ENCODE assay signal across 10 cellular contexts in the genomic region with DNA sequence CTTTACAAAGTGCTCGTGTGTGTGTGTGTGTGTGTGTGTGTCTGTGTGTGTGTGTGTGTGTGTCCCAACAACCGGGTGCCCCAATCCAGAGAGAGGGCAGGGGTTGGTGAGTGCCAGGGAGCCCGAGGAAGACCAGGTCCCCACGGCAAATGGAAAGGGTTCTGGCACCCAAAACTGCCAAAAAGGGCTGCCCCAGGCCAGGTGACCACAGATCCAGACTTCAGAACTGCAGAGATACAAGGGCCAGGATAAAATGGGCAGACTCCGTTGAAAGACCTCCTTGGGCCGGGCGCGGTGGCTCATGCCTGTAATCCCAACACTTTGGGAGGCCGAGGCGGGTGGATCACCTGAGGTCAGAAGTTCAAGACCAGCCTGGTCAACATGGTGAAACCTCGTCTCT. TPM values are rescaled to one million over a fixed set of nuclear protein-coding genes. Genes with fewer than 3 reads are reported as not detected.
DNase-seq lines count a peak whose midpoint lies in the region; ATAC-seq and TF ChIP-seq lines count a peak whose summit lies in the region.
"Not testable (repeated sequence)": the region's sequence is repeated elsewhere in the genome, so short reads cannot be mapped to it uniquely, and the experiment has no call there.
"Had no signal": no experiment of that assay in that cellular context is flagged by ENCODE, and none has a peak within 500 bp of the region (broad histone marks: within the 10 kb centered on the region; RNA-seq: fewer than 3 reads in every experiment).

No MANE protein-coding gene starts in this region.

- peaks cover 94% of the 10 kb centered on the region for H3K36me3 Mint-ChIP-seq in CD4-positive, alpha-beta T cell (ENCODE audit: low read depth)
- H3K36me3 Mint-ChIP-seq in HFFc6 (ENCODE audit: low read depth): peaks cover 27% of the 10 kb centered on the region
- peaks cover 27% of the 10 kb centered on the region for H3K36me3 Mint-ChIP-seq in activated CD4-positive, alpha-beta memory T cell treated with anti-CD3 and anti-CD28 coated beads for 36 hours
- not testable (repeated sequence) for H3K36me3 Mint-ChIP-seq in activated naive CD8-positive, alpha-beta T cell
- peaks cover 87% of the 10 kb centered on the region for H3K36me3 Mint-ChIP-seq in dendritic cell treated with granulocyte-macrophage colony-stimulating factor and Interleukin-4, amounts not matched to agents 40 ng/mL and 50 ng/mL, for 4 days (ENCODE audit: low read depth)
- H3K36me3 Mint-ChIP-seq in naive thymus-derived CD4-positive, alpha-beta T cell: peaks cover 6 to 37% (median 25%) of the 10 kb centered on the region in 5 donors

- not testable (repeated sequence) for H3K4me3 ChIP-seq in naive thymus-derived CD4-positive, alpha-beta T cell (ENCODE audit: low read length)

- H3K27ac Mint-ChIP-seq in CD4-positive, alpha-beta T cell: peak overlapping the region; percentile 87
- H3K27ac Mint-ChIP-seq in HFFc6: peak overlapping the region; percentile 85
- peak overlapping the region; percentile 61 for H3K27ac Mint-ChIP-seq in activated CD4-positive, alpha-beta memory T cell treated with anti-CD3 and anti-CD28 coated beads for 36 hours
- peak overlapping the region; percentile 72 for H3K27ac Mint-ChIP-seq in activated naive CD8-positive, alpha-beta T cell
- peak overlapping the region; percentile 90 for H3K27ac Mint-ChIP-seq in dendritic cell treated with granulocyte-macrophage colony-stimulating factor and Interleukin-4, amounts not matched to agents 40 ng/mL and 50 ng/mL, for 4 days
- H3K27ac Mint-ChIP-seq in naive thymus-derived CD4-positive, alpha-beta T cell: peak overlapping the region in 8 of 9 donors; percentile 23 to 94 (median 79)

- H3K27me3 Mint-ChIP-seq in CD4-positive, alpha-beta T cell; HFFc6 (ENCODE audit: insufficient read depth); activated CD4-positive, alpha-beta memory T cell treated with anti-CD3 and anti-CD28 coated beads for 36 hours; activated naive CD8-positive, alpha-beta T cell; dendritic cell treated with granulocyte-macrophage colony-stimulating factor and Interleukin-4, amounts not matched to agents 40 ng/mL and 50 ng/mL, for 4 days; naive thymus-derived CD4-positive, alpha-beta T cell: not testable (repeated sequence)

- H3K4me1 ChIP-seq in naive thymus-derived CD4-positive, alpha-beta T cell (ENCODE audit: control insufficient read depth in 2 of 2, insufficient read depth in 2 of 2, low read length in 2 of 2): peaks cover 47 to 88% of the 10 kb centered on the region in 2 donors

- intact Hi-C loops in CD4-positive, alpha-beta T cell (cut with DNase I, micrococcal nuclease); activated CD4-positive, alpha-beta memory T cell treated with anti-CD3 and anti-CD28 coated beads for 36 hours (cut with micrococcal nuclease); dendritic cell treated with granulocyte-macrophage colony-stimulating factor and Interleukin-4, amounts not matched to agents 40 ng/mL and 50 ng/mL, for 4 days (cut with micrococcal nuclease); naive thymus-derived CD4-positive, alpha-beta T cell (cut with micrococcal nuclease); sciatic nerve (cut with DNase I): not testable (repeated sequence)

- POLR2A ChIA-PET in CD4-positive, alpha-beta T cell (lab: Charles Lee): not testable (repeated sequence)
- POLR2A ChIA-PET in activated CD4-positive, alpha-beta memory T cell treated with anti-CD3 and anti-CD28 coated beads for 36 hours (lab: Charles Lee): interaction anchor here (1.5 kb wide), 1 partner anchor 10 kb away, joined by 5 read pairs; no protein-coding TSS in a partner anchor
- POLR2A ChIA-PET in naive thymus-derived CD4-positive, alpha-beta T cell (lab: Charles Lee): interaction anchor here (4.1 kb wide), 1 partner anchor 25 kb away, joined by 27 read pairs; no protein-coding TSS in a partner anchor

- not testable (repeated sequence) for H3K27me3 ChIP-seq in CD4-positive, alpha-beta T cell (ENCODE audit: control insufficient read depth, insufficient read depth, low read length); naive thymus-derived CD4-positive, alpha-beta T cell (ENCODE audit: control insufficient read depth in 2 of 2, insufficient read depth in 2 of 2, low read length in 2 of 2)

- H3K9me3 ChIP-seq in CD4-positive, alpha-beta T cell (ENCODE audit: control insufficient read depth, low read length); naive thymus-derived CD4-positive, alpha-beta T cell (ENCODE audit: control insufficient read depth in 2 of 3, low read length in 3 of 3): not testable (repeated sequence)

- H3K4me3 Mint-ChIP-seq in CD4-positive, alpha-beta T cell; HFFc6; activated CD4-positive, alpha-beta memory T cell treated with anti-CD3 and anti-CD28 coated beads for 36 hours; activated naive CD8-positive, alpha-beta T cell; dendritic cell treated with granulocyte-macrophage colony-stimulating factor and Interleukin-4, amounts not matched to agents 40 ng/mL and 50 ng/mL, for 4 days: not testable (repeated sequence)
- H3K4me3 Mint-ChIP-seq in naive thymus-derived CD4-positive, alpha-beta T cell: peak overlapping the region in 3 of 10 donors; percentile 21 to 73 (median 41)

- H3K27ac ChIP-seq in CD4-positive, alpha-beta T cell (ENCODE audit: low read depth, low read length): peak overlapping the region; percentile 1
- H3K27ac ChIP-seq in naive thymus-derived CD4-positive, alpha-beta T cell (ENCODE audit: low read depth, low read length): peak overlapping the region; percentile 36

- not testable (repeated sequence) for TF ChIP-seq CTCF in CD4-positive, alpha-beta T cell (IDR thresholded peaks at IDR 0.05); HFFc6 (IDR thresholded peaks at IDR 0.05)

- not testable (repeated sequence) for H3K9me3 Mint-ChIP-seq in CD4-positive, alpha-beta T cell; HFFc6; activated CD4-positive, alpha-beta memory T cell treated with anti-CD3 and anti-CD28 coated beads for 36 hours; activated naive CD8-positive, alpha-beta T cell (ENCODE audit: low read depth); dendritic cell treated with granulocyte-macrophage colony-stimulating factor and Interleukin-4, amounts not matched to agents 40 ng/mL and 50 ng/mL, for 4 days; naive thymus-derived CD4-positive, alpha-beta T cell

- not testable (repeated sequence) for ATAC-seq in CD4-positive, alpha-beta T cell (ENCODE audit: poor library complexity); naive thymus-derived CD4-positive, alpha-beta T cell; sciatic nerve

- H3K36me3 ChIP-seq in naive thymus-derived CD4-positive, alpha-beta T cell (ENCODE audit: control insufficient read depth in 2 of 3, insufficient read depth in 3 of 3, low read length in 3 of 3): peaks cover 15 to 60% (median 26%) of the 10 kb centered on the region in 3 experiments

- CTCF ChIA-PET in CD4-positive, alpha-beta T cell (lab: Charles Lee): interaction anchor here (1.5 kb wide), 1 partner anchor 39 kb away, joined by 3 read pairs; a partner anchor contains a TSS
- CTCF ChIA-PET in activated CD4-positive, alpha-beta memory T cell treated with anti-CD3 and anti-CD28 coated beads for 36 hours (lab: Charles Lee): not testable (repeated sequence)
- CTCF ChIA-PET in naive thymus-derived CD4-positive, alpha-beta T cell (lab: Charles Lee): interaction anchor here (1.0 kb wide), 1 partner anchor 39 kb away, joined by 3 read pairs; no protein-coding TSS in a partner anchor

- peaks cover 91% of the 10 kb centered on the region for H3K4me1 Mint-ChIP-seq in CD4-positive, alpha-beta T cell (ENCODE audit: low read depth)
- H3K4me1 Mint-ChIP-seq in HFFc6 (ENCODE audit: low read depth): peaks cover 37% of the 10 kb centered on the region
- peaks cover 84% of the 10 kb centered on the region for H3K4me1 Mint-ChIP-seq in activated CD4-positive, alpha-beta memory T cell treated with anti-CD3 and anti-CD28 coated beads for 36 hours (ENCODE audit: low read depth)
- peaks cover 72% of the 10 kb centered on the region for H3K4me1 Mint-ChIP-seq in activated naive CD8-positive, alpha-beta T cell (ENCODE audit: low read depth)
- peaks cover 88% of the 10 kb centered on the region for H3K4me1 Mint-ChIP-seq in dendritic cell treated with granulocyte-macrophage colony-stimulating factor and Interleukin-4, amounts not matched to agents 40 ng/mL and 50 ng/mL, for 4 days (ENCODE audit: low read depth)
- peaks cover 59 to 94% (median 78%) of the 10 kb centered on the region in 7 donors for H3K4me1 Mint-ChIP-seq in naive thymus-derived CD4-positive, alpha-beta T cell

- not testable (repeated sequence) for DNase-seq in CD4-positive, alpha-beta T cell; HFFc6; activated CD4-positive, alpha-beta memory T cell treated with anti-CD3 and anti-CD28 coated beads for 36 hours; naive thymus-derived CD4-positive, alpha-beta T cell
- DNase-seq in sciatic nerve (ENCODE audit: low spot score): peak; percentile 42

RNA-seq across cellular contexts. Expression of a gene that starts 38.5 kb away (rescaled TPM):
- total RNA-seq in CD4-positive, alpha-beta T cell: 100 to 1,000 TPM; 211 to 229 TPM
- total RNA-seq in HFFc6 (2021; fragmentation: NEBNext Ultra II Directional; extraction: Animal tissue kit (Norgen Biotek cat#: 25700)): 10 to 100 TPM; 39.8 to 51.6 (median 47.5) TPM
- total RNA-seq in activated CD4-positive, alpha-beta memory T cell treated with anti-CD3 and anti-CD28 coated beads for 36 hours: 100 to 1,000 TPM in 1 of 2 experiments, 10 to 100 TPM in 1; 98.2 to 104 TPM
- 100 to 1,000 TPM; 244 to 474 (median 311) TPM for total RNA-seq in naive thymus-derived CD4-positive, alpha-beta T cell
- polyA plus RNA-seq in naive thymus-derived CD4-positive, alpha-beta T cell: 100 to 1,000 TPM in 1 of 2 donors, 10 to 100 TPM in 1; 55.7 to 141 TPM
- total RNA-seq in sciatic nerve: 89.4 TPM

RNA-seq across cellular contexts. Expression of a gene that starts 44.5 kb away (rescaled TPM):
- total RNA-seq in CD4-positive, alpha-beta T cell: not detected
- not detected for total RNA-seq in HFFc6 (2021; fragmentation: NEBNext Ultra II Directional; extraction: Animal tissue kit (Norgen Biotek cat#: 25700))
- total RNA-seq in activated CD4-positive, alpha-beta memory T cell treated with anti-CD3 and anti-CD28 coated beads for 36 hours: not detected
- total RNA-seq in naive thymus-derived CD4-positive, alpha-beta T cell: not detected
- not detected for polyA plus RNA-seq in naive thymus-derived CD4-positive, alpha-beta T cell
- not detected for total RNA-seq in sciatic nerve
- total RNA-seq: GM23338, K562, PC-3 had no signal
- polyA plus RNA-seq: GM23338, K562 had no signal
